ENCODE assay signal across 16 cellular contexts in genomic region chr16:66842765-66843164, GRCh38. TPM values are rescaled to one million over a fixed set of nuclear protein-coding genes. Genes with fewer than 3 reads are reported as not detected.
DNase-seq lines count a peak whose midpoint lies in the region; ATAC-seq and TF ChIP-seq lines count a peak whose summit lies in the region.
"Had no signal": no experiment of that assay in that cellular context is flagged by ENCODE, and none has a peak within 500 bp of the region (broad histone marks: within the 10 kb centered on the region; RNA-seq: fewer than 3 reads in every experiment).

No MANE protein-coding gene starts in this region.

- H3K79me2 ChIP-seq in GM23248 (ENCODE audit: insufficient read depth) = no peaks in the 10 kb centered on the region

- H3K27ac ChIP-seq in GM23248 = no peak overlapping the region
- H3K27ac ChIP-seq in sigmoid colon = no peak overlapping the region

- intact Hi-C loops in sigmoid colon (cut with DNase I) = no loop called here

- in situ Hi-C loops in GM23248 (cut with MboI) = no loop called here

- H3K4me2 ChIP-seq in GM23248 (ENCODE audit: unreplicated experiment) = no peak overlapping the region

- H3K36me3 ChIP-seq in GM23248 (ENCODE audit: low read depth) = no peaks in the 10 kb centered on the region
- no peaks in the 10 kb centered on the region for H3K36me3 ChIP-seq in sigmoid colon

- H3K9ac ChIP-seq in GM23248 = no peak overlapping the region

- TF ChIP-seq EP300 in sigmoid colon (IDR thresholded peaks at IDR 0.05) = no peak

- H3K4me1 ChIP-seq in GM23248 (ENCODE audit: insufficient read depth) (no peaks in the 10 kb centered on the region), sigmoid colon (peaks cover 0 to 16% (median 15%) of the 10 kb centered on the region in 4 donors)

- no peak for ATAC-seq in HG02885 (IDR thresholded peaks at IDR 0.05; ENCODE audit: poor library complexity, unreplicated experiment)

- H3K9me3 Mint-ChIP-seq in chondrocyte (ENCODE audit: low read depth) = peaks cover 9% of the 10 kb centered on the region

- H3K27me3 ChIP-seq in GM23248 (replicated peaks; ENCODE audit: insufficient read depth) = peaks cover 44% of the 10 kb centered on the region
- H3K27me3 ChIP-seq in sigmoid colon = peaks cover 20 to 38% (median 23%) of the 10 kb centered on the region in 3 donors

- TF ChIP-seq CTCF in chondrocyte (IDR thresholded peaks at IDR 0.05) (no peak), sigmoid colon (IDR thresholded peaks at IDR 0.05) (no peak)

- peak overlapping the region; percentile 36 for H3K27ac Mint-ChIP-seq in chondrocyte (ENCODE audit: unreplicated experiment)

- peaks cover 39% of the 10 kb centered on the region for H3K27me3 Mint-ChIP-seq in chondrocyte (ENCODE audit: low read depth)

- H3K36me3 Mint-ChIP-seq in chondrocyte (ENCODE audit: low read depth) = peaks cover 14% of the 10 kb centered on the region

- TF ChIP-seq POLR2A in sigmoid colon (IDR thresholded peaks at IDR 0.05) = no peak

- H3K4me1 Mint-ChIP-seq in chondrocyte (ENCODE audit: low read depth) = peaks cover 25% of the 10 kb centered on the region

- H3K9me3 ChIP-seq in GM23248 (ENCODE audit: low read depth) = no peaks in the 10 kb centered on the region
- peaks cover 0 to 2% (median 0%) of the 10 kb centered on the region in 4 donors for H3K9me3 ChIP-seq in sigmoid colon

- H3K4me3 ChIP-seq in GM23248 (no peak overlapping the region), sigmoid colon (no peak overlapping the region)

- DNase-seq in GM23248 = peak; percentile 55
- peak; percentile 29 for DNase-seq in M059J (ENCODE audit: low read depth)
- DNase-seq in chondrocyte (ENCODE audit: low spot score) = no peak
- DNase-seq in occipital lobe (lab: John Stamatoyannopoulos, UW) = peak; percentile 11
- DNase-seq in pons (ENCODE audit: low spot score) = no peak
- no peak for DNase-seq in sigmoid colon
- DNase-seq: activated CD4-positive, alpha-beta T cell treated with anti-CD3 and anti-CD28 coated beads for 1 hour; activated naive CD4-positive, alpha-beta T cell treated with anti-CD3 and anti-CD28 coated beads, Interleukin-2, amount 50 U/mL, for 16 hours; effector CD8-positive, alpha-beta T cell; hypothalamus; MM.1S; Right ventricle myocardium superior; stimulated activated CD4-positive, alpha-beta T cell treated with anti-CD3 and anti-CD28 coated beads, Interleukin-1b, Interleukin-23, amount 100 ng/mL, for 48 hours; T-helper 2 cell had no signal

- H3F3A ChIP-seq in GM23248 (ENCODE audit: insufficient read depth) = no peaks in the 10 kb centered on the region

- no peaks in the 10 kb centered on the region for H4K20me1 ChIP-seq in GM23248 (ENCODE audit: insufficient read depth)

- H2AFZ ChIP-seq in GM23248 = no peak overlapping the region

- WGBS in GM23248 (ENCODE audit: low coverage in 1 of 2, low lambda C conversion rate in 2 of 2, missing lambda C conversion rate in 2 of 2), 2 experiments = 61 to 66% methylated on average over 7 of the region's 7 CpGs
- WGBS in sigmoid colon, 2 donors = 61 to 81% methylated on average over 7 of the region's 7 CpGs

- H3K4me3 Mint-ChIP-seq in chondrocyte (ENCODE audit: unreplicated experiment) = no peak overlapping the region

- H3K9me2 ChIP-seq in GM23248 (ENCODE audit: insufficient read depth) = no peaks in the 10 kb centered on the region

RNA-seq across cellular contexts. Expression of gene CA7, which starts 1.4 kb away (rescaled TPM):
- total RNA-seq in GM23248 (2014; rRNA removed; shearing (Covaris generic)) = 0.65 TPM in 1 of 2 replicates, not detected in the other
- polyA plus RNA-seq in GM23248 (2016; fragmentation: Nextera tagmentation; extraction: Ambion mirVana) (not detected in 2 replicates), sigmoid colon (100 to 1,000 TPM; 112 to 188 (median 154) TPM)
- not detected in 2 replicates for total RNA-seq in M059J (2014; rRNA removed; shearing (Covaris generic))
- total RNA-seq in chondrocyte (not detected in 3 replicates), occipital lobe (not detected), sigmoid colon (1 to 10 TPM in 1 of 4 donors, not detected in 3; 1.9 TPM)
- total RNA-seq: Right ventricle myocardium superior had no signal
- polyA plus RNA-seq: BJ had no signal

RNA-seq across cellular contexts. Expression of gene NAE1, which starts 12.0 kb away (rescaled TPM):
- 92.5 and 106 TPM in 2 replicates for total RNA-seq in GM23248 (2014; rRNA removed; shearing (Covaris generic))
- polyA plus RNA-seq in GM23248 (2016; fragmentation: Nextera tagmentation; extraction: Ambion mirVana) (86.3 and 90.1 TPM in 2 replicates), sigmoid colon (10 to 100 TPM; 34.8 to 48.8 (median 35.9) TPM)
- total RNA-seq in M059J (2014; rRNA removed; shearing (Covaris generic)) = 91.2 and 127 TPM in 2 replicates
- total RNA-seq in chondrocyte (46.7 to 51.4 TPM (median 47.8 TPM) in 3 replicates), occipital lobe (113 TPM), sigmoid colon (10 to 100 TPM; 34.6 to 58.3 (median 46.9) TPM)

RNA-seq across cellular contexts. Expression of gene PDP2, which starts 37.5 kb away (rescaled TPM):
- total RNA-seq in GM23248 (2014; rRNA removed; shearing (Covaris generic)) = 3.9 and 38.2 TPM in 2 replicates
- polyA plus RNA-seq in GM23248 (2016; fragmentation: Nextera tagmentation; extraction: Ambion mirVana) = 2.5 and 3.3 TPM in 2 replicates
- total RNA-seq in M059J (2014; rRNA removed; shearing (Covaris generic)) = 4.2 and 15.1 TPM in 2 replicates
- 8.5 to 9.2 TPM (median 9.0 TPM) in 3 replicates for total RNA-seq in chondrocyte
- total RNA-seq in occipital lobe = 9.2 TPM
- 1 to 10 TPM; 2.6 to 8.3 (median 4.7) TPM for total RNA-seq in sigmoid colon
- 1 to 10 TPM; 3.0 to 6.1 (median 5.1) TPM for polyA plus RNA-seq in sigmoid colon

RNA-seq across cellular contexts. Expression of gene TERB1, which starts 41.4 kb away (rescaled TPM):
- not detected in 2 replicates for total RNA-seq in GM23248 (2014; rRNA removed; shearing (Covaris generic))
- not detected in 2 replicates for polyA plus RNA-seq in GM23248 (2016; fragmentation: Nextera tagmentation; extraction: Ambion mirVana)
- not detected in 2 replicates for total RNA-seq in M059J (2014; rRNA removed; shearing (Covaris generic))
- not detected in 3 replicates for total RNA-seq in chondrocyte
- total RNA-seq in occipital lobe = 0.31 TPM
- total RNA-seq in sigmoid colon = under 1 TPM in 1 of 4 donors, not detected in 3; under 0.01 TPM
- polyA plus RNA-seq in sigmoid colon = under 1 TPM in 1 of 3 donors, not detected in 2; 0.03 TPM
- total RNA-seq: Right ventricle myocardium superior had no signal
- polyA plus RNA-seq: BJ had no signal

Comparison
In these comparisons a context has a peak if more than half of its experiments do, and no peak if none do; other contexts are left out.
1. DNase-seq: peak in GM23248 (single experiment), M059J (single experiment) and occipital lobe (single experiment); none in chondrocyte (single experiment), pons (single experiment) and sigmoid colon (single experiment).